25 cellular contexts compared by ENCODE assay signal in the genomic region with DNA sequence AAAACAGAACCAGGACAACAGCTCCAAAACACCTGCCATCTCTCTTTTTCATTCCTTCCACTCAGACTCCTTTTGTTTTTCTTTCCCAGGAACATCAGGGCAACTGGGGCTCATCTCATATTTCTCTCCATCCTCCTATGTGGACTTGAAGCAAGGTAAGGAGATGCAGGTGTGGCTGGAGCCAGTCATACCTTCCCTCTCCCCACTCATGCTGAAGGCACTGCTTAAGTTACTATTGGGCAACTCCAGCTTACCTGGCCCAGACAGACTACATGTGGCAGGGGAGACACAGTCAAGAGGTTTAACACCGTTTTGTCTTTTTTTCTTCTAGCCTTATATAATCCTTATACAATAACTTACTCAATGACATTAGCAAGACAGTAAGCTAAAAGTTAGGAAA. TPM values are rescaled to one million over a fixed set of nuclear protein-coding genes. Genes with fewer than 3 reads are reported as not detected.
"Had no signal": no experiment of that assay in that cellular context is flagged by ENCODE, and none has a peak within 500 bp of the region (broad histone marks: within the 10 kb centered on the region; RNA-seq: fewer than 3 reads in every experiment).

No MANE protein-coding gene starts in this region.

- H3K27me3 ChIP-seq: brain microvascular endothelial cell had no signal

- H3K36me3 ChIP-seq: brain microvascular endothelial cell had no signal

- DNase-seq: activated CD4-positive, alpha-beta memory T cell treated with anti-CD3 and anti-CD28 coated beads, Interleukin-2, amount 10 ng/mL, durations not matched to agents 7 days and 5 days; activated CD4-positive, alpha-beta T cell treated with anti-CD3 and anti-CD28 coated beads for 36 hours; activated CD4-positive, alpha-beta T cell treated with anti-CD3 and anti-CD28 coated beads, Interleukin-2, amount 10 ng/mL, durations not matched to agents 24 days and 14 days; activated CD4-positive, alpha-beta T cell treated with anti-CD3 and anti-CD28 coated beads, Interleukin-2, amount 50 U/mL, for 4 hours; activated CD4-positive, CD25-positive, alpha-beta regulatory T cell; activated CD4-positive, CD25-positive, alpha-beta regulatory T cell treated with anti-CD3 and anti-CD28 coated beads, Interleukin-2, amount 50 U/mL, for 72 hours; activated CD8-positive, alpha-beta memory T cell treated with anti-CD3 and anti-CD28 coated beads, Interleukin-2, amount 50 U/mL, for 48 hours; activated gamma-delta T cell treated with Interleukin-2 at 50 U/mL for 16 hours; activated naive CD4-positive, alpha-beta T cell treated with anti-CD3 and anti-CD28 coated beads, Interleukin-2, amount 50 U/mL, for 16 hours; activated naive CD4-positive, alpha-beta T cell treated with Interleukin-2 at 50 U/mL for 16 hours; activated T-cell treated with anti-CD3 and anti-CD28 coated beads for 4 hours; activated T-cell treated with anti-CD3 and anti-CD28 coated beads, Interleukin-2, amount 50 U/mL, for 24 hours; activated T-cell treated with anti-CD3 and anti-CD28 coated beads, Interleukin-2, amount 50 U/mL, for 72 hours; amniotic stem cell; anterior cingulate cortex; brain microvascular endothelial cell; caudate nucleus; cortex of kidney; dermis blood vessel endothelial cell; effector CD4-positive, alpha-beta T cell; effector memory CD8-positive, alpha-beta T cell; head of caudate nucleus; T-helper 2 cell had no signal

- H3K36me3 Mint-ChIP-seq: activated naive CD8-positive, alpha-beta T cell had no signal

- H3K4me1 Mint-ChIP-seq: activated CD4-positive, alpha-beta memory T cell treated with anti-CD3 and anti-CD28 coated beads, Interleukin-2, amount 10 ng/mL, durations not matched to agents 7 days and 5 days; activated CD4-positive, alpha-beta T cell treated with anti-CD3 and anti-CD28 coated beads for 36 hours; activated CD4-positive, alpha-beta T cell treated with anti-CD3 and anti-CD28 coated beads, Interleukin-2, amount 10 ng/mL, durations not matched to agents 24 days and 14 days had no signal

- H3K27ac Mint-ChIP-seq: activated CD4-positive, alpha-beta memory T cell treated with anti-CD3 and anti-CD28 coated beads, Interleukin-2, amount 10 ng/mL, durations not matched to agents 7 days and 5 days; activated CD4-positive, alpha-beta T cell treated with anti-CD3 and anti-CD28 coated beads for 36 hours; activated CD4-positive, alpha-beta T cell treated with anti-CD3 and anti-CD28 coated beads, Interleukin-2, amount 10 ng/mL, durations not matched to agents 24 days and 14 days; activated naive CD8-positive, alpha-beta T cell; activated T-cell treated with anti-CD3 and anti-CD28 coated beads, Interleukin-2, amount 50 U/mL, for 24 hours; activated T-cell treated with anti-CD3 and anti-CD28 coated beads, Interleukin-2, amount 50 U/mL, for 72 hours; effector memory CD8-positive, alpha-beta T cell had no signal

- H3K9me3 Mint-ChIP-seq: activated CD4-positive, alpha-beta T cell treated with anti-CD3 and anti-CD28 coated beads, Interleukin-2, amount 10 ng/mL, durations not matched to agents 24 days and 14 days; activated T-cell treated with anti-CD3 and anti-CD28 coated beads, Interleukin-2, amount 50 U/mL, for 24 hours; effector memory CD8-positive, alpha-beta T cell had no signal

- H3K4me3 Mint-ChIP-seq: activated CD4-positive, alpha-beta memory T cell treated with anti-CD3 and anti-CD28 coated beads, Interleukin-2, amount 10 ng/mL, durations not matched to agents 7 days and 5 days; activated CD4-positive, alpha-beta T cell treated with anti-CD3 and anti-CD28 coated beads for 36 hours; activated CD4-positive, alpha-beta T cell treated with anti-CD3 and anti-CD28 coated beads, Interleukin-2, amount 10 ng/mL, durations not matched to agents 24 days and 14 days; activated naive CD8-positive, alpha-beta T cell; activated T-cell treated with anti-CD3 and anti-CD28 coated beads, Interleukin-2, amount 50 U/mL, for 24 hours; activated T-cell treated with anti-CD3 and anti-CD28 coated beads, Interleukin-2, amount 50 U/mL, for 72 hours; effector memory CD8-positive, alpha-beta T cell had no signal

- H3K27me3 Mint-ChIP-seq: activated CD4-positive, alpha-beta memory T cell treated with anti-CD3 and anti-CD28 coated beads, Interleukin-2, amount 10 ng/mL, durations not matched to agents 7 days and 5 days; activated CD4-positive, alpha-beta T cell treated with anti-CD3 and anti-CD28 coated beads for 36 hours; activated CD4-positive, alpha-beta T cell treated with anti-CD3 and anti-CD28 coated beads, Interleukin-2, amount 10 ng/mL, durations not matched to agents 24 days and 14 days; activated naive CD8-positive, alpha-beta T cell; activated T-cell treated with anti-CD3 and anti-CD28 coated beads, Interleukin-2, amount 50 U/mL, for 24 hours; effector memory CD8-positive, alpha-beta T cell had no signal

RNA-seq across cellular contexts. Expression of gene LAMA1, which starts 38.4 kb away (rescaled TPM):
- total RNA-seq: activated CD4-positive, alpha-beta memory T cell treated with anti-CD3 and anti-CD28 coated beads, Interleukin-2, amount 10 ng/mL, durations not matched to agents 7 days and 5 days; activated CD4-positive, alpha-beta T cell treated with anti-CD3 and anti-CD28 coated beads for 36 hours; activated CD4-positive, alpha-beta T cell treated with anti-CD3 and anti-CD28 coated beads, Interleukin-2, amount 10 ng/mL, durations not matched to agents 24 days and 14 days; activated T-cell treated with anti-CD3 and anti-CD28 coated beads, Interleukin-2, amount 50 U/mL, for 72 hours; T-helper 1 cell treated with Interleukin-12 subunit alpha and Interleukin-12 subunit beta and Interleukin-4 antibody, amounts not matched to agents 30 ng/mL and 1 ng/mL, for 36 hours had no signal
